In the genomic region with DNA sequence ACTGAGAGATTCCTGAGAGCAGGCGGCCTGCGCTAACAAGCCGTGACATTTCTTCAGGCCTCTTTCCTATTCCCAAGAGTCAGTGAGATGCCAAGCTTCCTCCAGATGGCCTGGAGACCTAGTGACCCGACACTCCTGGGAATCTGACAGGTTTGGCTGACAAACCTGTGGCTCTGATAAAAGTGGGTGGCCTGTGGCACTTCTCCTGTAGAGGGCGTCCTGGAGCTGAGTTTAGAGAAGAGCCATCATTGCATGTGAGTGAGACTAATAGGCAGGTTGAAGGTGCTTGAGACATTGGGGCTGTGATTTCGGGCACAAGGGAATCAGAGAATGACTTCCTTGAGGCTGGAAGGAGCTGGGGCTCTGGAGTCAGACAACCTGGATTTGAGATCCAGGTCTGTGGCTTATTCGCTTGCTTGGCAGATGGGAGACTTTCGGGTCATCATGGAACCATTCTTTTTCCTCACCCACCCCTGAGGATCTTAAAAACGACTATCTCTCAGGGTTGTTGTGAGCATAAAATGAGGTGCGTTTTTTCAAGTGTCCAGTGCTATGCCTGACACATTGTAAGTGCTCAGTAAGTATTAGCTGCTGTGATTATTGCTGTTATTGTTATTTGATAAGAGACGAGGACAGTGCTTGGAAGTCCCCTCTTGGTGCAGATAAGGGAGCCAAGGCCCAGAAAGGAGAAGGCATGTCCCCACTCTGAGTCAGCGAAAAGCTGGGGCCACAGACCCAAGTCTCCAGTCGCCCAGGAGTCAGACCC, we compare ENCODE assay signal across 8 cellular contexts.
DNase-seq lines count a peak whose midpoint lies in the region; ATAC-seq and TF ChIP-seq lines count a peak whose summit lies in the region.

No MANE protein-coding gene starts in this region.

- DNase-seq in AML-193 (lab: John Stamatoyannopoulos, UW) (peak; percentile 24 to 51), NCI-H774 (lab: John Stamatoyannopoulos, UW) (peak; percentile 28), ecto neural progenitor cell (ENCODE audit: low spot score) (peak; percentile 81), renal cortical epithelial cell (ENCODE audit: low read depth) (peak; percentile 15)

- peak; percentile 79 for TF ChIP-seq CTCF in GM12873 (IDR thresholded peaks at IDR 0.05; ENCODE audit: insufficient read depth, low read depth, low read length, missing control alignments)

- ATAC-seq in GM19324 (IDR thresholded peaks at IDR 0.05; ENCODE audit: low FRiP score, unreplicated experiment): no peak
- ATAC-seq in HG03108 (IDR thresholded peaks at IDR 0.05; ENCODE audit: unreplicated experiment): no peak
- ATAC-seq in HG03175 (IDR thresholded peaks at IDR 0.05; ENCODE audit: unreplicated experiment): no peak

Comparison
In these comparisons a context has a peak if more than half of its experiments do, and no peak if none do; other contexts are left out.
1. DNase-seq: peak in every context shown above with its lines; median percentile 81 in ecto neural progenitor cell; 38 in AML-193; 28 in NCI-H774; 15 in renal cortical epithelial cell.